ENCODE assay signal across 8 cellular contexts in genomic region chr14:60980811-60981625, GRCh38. TPM values are rescaled to one million over a fixed set of nuclear protein-coding genes. Genes with fewer than 3 reads are reported as not detected.
DNase-seq lines count a peak whose midpoint lies in the region; ATAC-seq and TF ChIP-seq lines count a peak whose summit lies in the region.

Gene SLC38A6, plus strand, starts transcription at chr14:60981245. Its CDS starts 33 bp downstream, at chr14:60981278.
Gene TRMT5, minus strand, starts transcription at chr14:60981079. Its CDS starts 106 bp downstream, at chr14:60980973.

- H3K27me3 Mint-ChIP-seq in neural crest cell (ENCODE audit: low read depth) = no peaks in the 10 kb centered on the region

- H3K4me1 Mint-ChIP-seq in neural crest cell = peaks cover 15% of the 10 kb centered on the region

- intact Hi-C loops in stomach (cut with DNase I; ENCODE audit: low total_unique reads) = loop anchor here (10.0 kb wide), 1 partner anchor 256 kb away; the partner anchor contains the start of gene SIX4

- H3K27ac Mint-ChIP-seq in neural crest cell (ENCODE audit: unreplicated experiment) = no peak within 1 kb of the TSS

- H4K20me1 ChIP-seq in MM.1S (ENCODE audit: insufficient read depth, low read length) = no peaks in the 10 kb centered on the region

- H3K27ac ChIP-seq in MM.1S (ENCODE audit: low read length) (peak within 1 kb of the TSS; percentile 10; the same call in 1 of the 2 replicates), foreskin keratinocyte (peak within 1 kb of the TSS; percentile 96), stomach (peak within 1 kb of the TSS; percentile 79 to 93 (median 85))

- H3K4me3 ChIP-seq in MM.1S (ENCODE audit: low read length) (peak within 1 kb of the TSS; percentile 90), stomach (peak within 1 kb of the TSS; percentile 72 to 97 (median 88))

- peak within 1 kb of the TSS; percentile 77 for H3K4me2 ChIP-seq in MM.1S (ENCODE audit: low read depth, low read length)

- no peak for TF ChIP-seq EP300 in stomach (IDR thresholded peaks at IDR 0.05)

- DNase-seq in GDM1 (lab: John Stamatoyannopoulos, UW) (peak; percentile 72), HCEC 1CT (peak; percentile 96), MM.1S (peak; percentile 54), SHP77 (lab: John Stamatoyannopoulos, UW) (peak; percentile 90 to 92), activated gamma-delta T cell (lab: John Stamatoyannopoulos, UW) (peak; percentile 68), foreskin keratinocyte (peak; percentile 87 to 93), neural crest cell (ENCODE audit: low read depth, low spot score) (peak; percentile 81), stomach (peak; percentile 94)

- no peaks in the 10 kb centered on the region for H3K36me3 ChIP-seq in MM.1S (replicated peaks; ENCODE audit: insufficient read depth, low read length)
- peaks cover 0 to 26% (median 13%) of the 10 kb centered on the region in 4 donors for H3K36me3 ChIP-seq in stomach

- H3K9me3 ChIP-seq in MM.1S (replicated peaks; ENCODE audit: insufficient read depth, low read length) (no peaks in the 10 kb centered on the region), stomach (no peaks in the 10 kb centered on the region)

- peak within 1 kb of the TSS; percentile 90 for H2AFZ ChIP-seq in MM.1S (ENCODE audit: low read length)

- no peak within 1 kb of the TSS for H3K4me3 Mint-ChIP-seq in neural crest cell

- H3K36me3 Mint-ChIP-seq in neural crest cell (ENCODE audit: low read depth) = no peaks in the 10 kb centered on the region

- no peaks in the 10 kb centered on the region for H3K9me2 ChIP-seq in MM.1S (replicated peaks; ENCODE audit: insufficient read depth, low read length)

- 0 to 1% (median 1%) methylated on average over 45 to 58 of the region's 58 CpGs for WGBS in stomach, 5 donors

- no peaks in the 10 kb centered on the region for H3K79me2 ChIP-seq in MM.1S (ENCODE audit: low read length)

- H3K9me3 Mint-ChIP-seq in neural crest cell = no peaks in the 10 kb centered on the region

- TF ChIP-seq POLR2A in stomach (IDR thresholded peaks at IDR 0.05) = no peak

- H3K4me1 ChIP-seq in MM.1S (ENCODE audit: low read length) (0 out of 2 replicates have a peak, but pooled peaks cover 3% of the 10 kb centered on the region), foreskin keratinocyte (peaks cover 18% of the 10 kb centered on the region), stomach (peaks cover 0 to 51% (median 35%) of the 10 kb centered on the region in 4 donors)

- H3K9ac ChIP-seq in MM.1S (ENCODE audit: low read length) = peak within 1 kb of the TSS; percentile 65

- peak; percentile 96 for ATAC-seq in foreskin keratinocyte

- H3F3A ChIP-seq in MM.1S (ENCODE audit: insufficient read depth, low read length) = no peaks in the 10 kb centered on the region

- H3K27me3 ChIP-seq in MM.1S (replicated peaks; ENCODE audit: insufficient read depth, low read length) (no peaks in the 10 kb centered on the region), foreskin keratinocyte (no peaks in the 10 kb centered on the region), stomach (no peaks in the 10 kb centered on the region)

- TF ChIP-seq CTCF in MM.1S (IDR thresholded peaks at IDR 0.05; ENCODE audit: low read length) (no peak), foreskin keratinocyte (conservative IDR thresholded peaks at IDR 0.05) (peak; percentile 10), neural crest cell (conservative IDR thresholded peaks at IDR 0.05) (no peak), stomach (IDR thresholded peaks at IDR 0.05) (peak in 1 of 7 experiments; percentile 9)

RNA-seq across cellular contexts. Expression of gene SLC38A6, which starts in this region (rescaled TPM):
- 9.2 and 9.4 TPM in 2 replicates for total RNA-seq in foreskin keratinocyte
- polyA plus RNA-seq in foreskin keratinocyte = 7.2 and 7.9 TPM in 2 replicates
- 13.2 and 14.5 TPM in 2 replicates for total RNA-seq in neural crest cell
- total RNA-seq in stomach = 10 to 100 TPM in 2 of 5 donors, 1 to 10 TPM in 2, not detected in 1; 2.9 to 45.9 (median 18.8) TPM
- 1 to 10 TPM; 4.5 to 8.6 (median 6.3) TPM for polyA plus RNA-seq in stomach

RNA-seq across cellular contexts. Expression of gene TRMT5, which starts in this region (rescaled TPM):
- total RNA-seq in foreskin keratinocyte (14.6 and 17.2 TPM in 2 replicates), neural crest cell (21.4 and 23.6 TPM in 2 replicates), stomach (1 to 10 TPM; 2.0 to 9.9 (median 4.2) TPM)
- polyA plus RNA-seq in foreskin keratinocyte (5.3 and 7.0 TPM in 2 replicates), stomach (1 to 10 TPM; 3.4 to 7.2 (median 4.2) TPM)

Comparison
In these comparisons a context has a peak if more than half of its experiments do, and no peak if none do; other contexts are left out.
1. Peak in every context shown above with its lines: DNase-seq, ATAC-seq, H3K4me3 ChIP-seq and H3K27ac ChIP-seq.
2. H3K27ac ChIP-seq: peak in every context shown above with its lines; median percentile 96 in foreskin keratinocyte; 85 in stomach; 10 in MM.1S.